ENCODE assay signal across 7 cellular contexts in the genomic region with DNA sequence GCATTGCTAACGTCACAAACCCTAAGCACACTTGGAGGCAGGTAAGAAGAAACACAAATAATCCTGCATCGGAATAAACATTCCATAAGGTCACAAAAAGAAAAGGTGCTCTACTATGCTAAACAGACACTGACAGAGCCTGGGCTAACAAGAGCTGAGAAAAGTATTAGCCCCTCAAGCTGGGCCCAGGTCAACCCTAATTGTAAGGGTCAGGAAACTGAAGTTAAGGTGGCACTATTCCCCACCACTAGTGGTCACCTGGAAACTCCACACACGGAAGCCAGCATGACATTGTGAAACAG. TPM values are rescaled to one million over a fixed set of nuclear protein-coding genes. Genes with fewer than 3 reads are reported as not detected.
DNase-seq lines count a peak whose midpoint lies in the region; ATAC-seq and TF ChIP-seq lines count a peak whose summit lies in the region.

No MANE protein-coding gene starts in this region.

- H3K4me3 Mint-ChIP-seq in HFFc6: peak overlapping the region; percentile 96
- H3K4me3 Mint-ChIP-seq in activated CD8-positive, alpha-beta T cell treated with anti-CD3 and anti-CD28 coated beads, Interleukin-2, amount 10 ng/mL, durations not matched to agents 7 days and 5 days: peak overlapping the region; percentile 92
- peak overlapping the region; percentile 87 to 91 for H3K4me3 Mint-ChIP-seq in stimulated activated naive B cell treated with anti-CD40 and anti-IgM and Interleukin-4, amounts not matched to agents 10 μg/mL and 1 μg/mL and 100 μg/mL, for 72 hours

- no peaks in the 10 kb centered on the region for H3K9me3 Mint-ChIP-seq in HFFc6
- H3K9me3 Mint-ChIP-seq in activated CD8-positive, alpha-beta T cell treated with anti-CD3 and anti-CD28 coated beads, Interleukin-2, amount 10 ng/mL, durations not matched to agents 7 days and 5 days (ENCODE audit: insufficient read depth): no peaks in the 10 kb centered on the region
- no peaks in the 10 kb centered on the region for H3K9me3 Mint-ChIP-seq in stimulated activated naive B cell treated with anti-CD40 and anti-IgM and Interleukin-4, amounts not matched to agents 10 μg/mL and 1 μg/mL and 100 μg/mL, for 72 hours

- POLR2A ChIA-PET in activated CD8-positive, alpha-beta T cell treated with anti-CD3 and anti-CD28 coated beads, Interleukin-2, amount 10 ng/mL, durations not matched to agents 7 days and 5 days (lab: Charles Lee): interaction anchor here (0.6 to 2.3 kb wide), 5 partner anchors 22 to 71 kb away, joined by 3 to 19 read pairs (median 4); a partner anchor contains a TSS

- ATAC-seq in activated CD8-positive, alpha-beta T cell treated with anti-CD3 and anti-CD28 coated beads, Interleukin-2, amount 10 ng/mL, durations not matched to agents 7 days and 5 days: no peak
- no peak for ATAC-seq in stimulated activated naive B cell treated with anti-CD40 and anti-IgM and Interleukin-4, amounts not matched to agents 10 μg/mL and 1 μg/mL and 100 μg/mL, for 72 hours (replicated peaks)
- ATAC-seq in GM21367 (IDR thresholded peaks at IDR 0.05; ENCODE audit: unreplicated experiment): no peak

- CTCF ChIA-PET in activated CD8-positive, alpha-beta T cell treated with anti-CD3 and anti-CD28 coated beads, Interleukin-2, amount 10 ng/mL, durations not matched to agents 7 days and 5 days (lab: Charles Lee): interaction anchor here (1.0 to 6.3 kb wide), 4 partner anchors 39 to 362 kb away, joined by 3 to 106 read pairs (median 6); a partner anchor contains a TSS

- DNase-seq in HFFc6 (no peak), COLO829 (ENCODE audit: low spot score) (no peak), AG08395 (ENCODE audit: low spot score) (no peak)
- DNase-seq in activated CD8-positive, alpha-beta T cell treated with anti-CD3 and anti-CD28 coated beads, Interleukin-2, amount 10 ng/mL, durations not matched to agents 7 days and 5 days: no peak
- no peak for DNase-seq in stimulated activated naive B cell treated with anti-CD40 and anti-IgM and Interleukin-4, amounts not matched to agents 10 μg/mL and 1 μg/mL and 100 μg/mL, for 72 hours

- no peak for TF ChIP-seq CTCF in HFFc6 (IDR thresholded peaks at IDR 0.05)

- peak overlapping the region; percentile 93 for H3K27ac Mint-ChIP-seq in HFFc6
- H3K27ac Mint-ChIP-seq in activated CD8-positive, alpha-beta T cell treated with anti-CD3 and anti-CD28 coated beads, Interleukin-2, amount 10 ng/mL, durations not matched to agents 7 days and 5 days: peak overlapping the region; percentile 75
- H3K27ac Mint-ChIP-seq in stimulated activated naive B cell treated with anti-CD40 and anti-IgM and Interleukin-4, amounts not matched to agents 10 μg/mL and 1 μg/mL and 100 μg/mL, for 72 hours: peak overlapping the region; percentile 75

- H3K9me3 ChIP-seq in iPS-18c (ENCODE audit: control insufficient read depth, insufficient read depth, low read length): peaks cover 2% of the 10 kb centered on the region

- peaks cover 73% of the 10 kb centered on the region for H3K4me1 Mint-ChIP-seq in HFFc6 (ENCODE audit: low read depth)
- H3K4me1 Mint-ChIP-seq in activated CD8-positive, alpha-beta T cell treated with anti-CD3 and anti-CD28 coated beads, Interleukin-2, amount 10 ng/mL, durations not matched to agents 7 days and 5 days (ENCODE audit: low read depth): peaks cover 73% of the 10 kb centered on the region
- peaks cover 47 to 70% of the 10 kb centered on the region in 2 donors for H3K4me1 Mint-ChIP-seq in stimulated activated naive B cell treated with anti-CD40 and anti-IgM and Interleukin-4, amounts not matched to agents 10 μg/mL and 1 μg/mL and 100 μg/mL, for 72 hours

- H3K36me3 Mint-ChIP-seq in HFFc6 (ENCODE audit: low read depth): peaks cover 4% of the 10 kb centered on the region; the same call in 1 of the 2 replicates
- peaks cover 25% of the 10 kb centered on the region for H3K36me3 Mint-ChIP-seq in activated CD8-positive, alpha-beta T cell treated with anti-CD3 and anti-CD28 coated beads, Interleukin-2, amount 10 ng/mL, durations not matched to agents 7 days and 5 days (ENCODE audit: low read depth)
- peaks cover 7 to 15% of the 10 kb centered on the region in 2 donors for H3K36me3 Mint-ChIP-seq in stimulated activated naive B cell treated with anti-CD40 and anti-IgM and Interleukin-4, amounts not matched to agents 10 μg/mL and 1 μg/mL and 100 μg/mL, for 72 hours

- H3K4me3 ChIP-seq in iPS-18c (ENCODE audit: insufficient read depth, low read depth, low read length): peak overlapping the region; percentile 90

- H3K27me3 Mint-ChIP-seq in HFFc6 (ENCODE audit: insufficient read depth): no peaks in the 10 kb centered on the region; the same call in 1 of the 2 replicates
- H3K27me3 Mint-ChIP-seq in activated CD8-positive, alpha-beta T cell treated with anti-CD3 and anti-CD28 coated beads, Interleukin-2, amount 10 ng/mL, durations not matched to agents 7 days and 5 days (ENCODE audit: low read depth): no peaks in the 10 kb centered on the region
- H3K27me3 Mint-ChIP-seq in stimulated activated naive B cell treated with anti-CD40 and anti-IgM and Interleukin-4, amounts not matched to agents 10 μg/mL and 1 μg/mL and 100 μg/mL, for 72 hours: no peaks in the 10 kb centered on the region

RNA-seq across cellular contexts. Expression of a gene that starts 1.3 kb away (rescaled TPM):
- total RNA-seq in HFFc6 (2021; fragmentation: NEBNext Ultra II Directional; extraction: Animal tissue kit (Norgen Biotek cat#: 25700)): 100 to 1,000 TPM; 241 to 290 (median 277) TPM
- 10 to 100 TPM; 54.9 to 55.2 TPM for total RNA-seq in activated CD8-positive, alpha-beta T cell treated with anti-CD3 and anti-CD28 coated beads, Interleukin-2, amount 10 ng/mL, durations not matched to agents 7 days and 5 days

RNA-seq across cellular contexts. Expression of a gene that starts 48.5 kb away (rescaled TPM):
- total RNA-seq in HFFc6 (2021; fragmentation: NEBNext Ultra II Directional; extraction: Animal tissue kit (Norgen Biotek cat#: 25700)): under 1 TPM in 3 of 6 experiments, not detected in 3; 0.19 to 0.45 (median 0.33) TPM
- 100 to 1,000 TPM; 503 to 530 TPM for total RNA-seq in activated CD8-positive, alpha-beta T cell treated with anti-CD3 and anti-CD28 coated beads, Interleukin-2, amount 10 ng/mL, durations not matched to agents 7 days and 5 days

RNA-seq across cellular contexts. Expression of a gene that starts 54.4 kb away (rescaled TPM):
- 100 to 1,000 TPM; 116 to 160 (median 147) TPM for total RNA-seq in HFFc6 (2021; fragmentation: NEBNext Ultra II Directional; extraction: Animal tissue kit (Norgen Biotek cat#: 25700))
- 100 to 1,000 TPM in 1 of 2 experiments, 10 to 100 TPM in 1; 98.8 to 102 TPM for total RNA-seq in activated CD8-positive, alpha-beta T cell treated with anti-CD3 and anti-CD28 coated beads, Interleukin-2, amount 10 ng/mL, durations not matched to agents 7 days and 5 days

Comparison
In these comparisons a context has a peak if more than half of its experiments do, and no peak if none do; other contexts are left out.
1. RNA of a gene that starts 1.3 kb away (total RNA-seq): 241 to 290 TPM in HFFc6; 54.9 to 55.2 TPM in activated CD8-positive, alpha-beta T cell treated with anti-CD3 and anti-CD28 coated beads, Interleukin-2, amount 10 ng/mL, durations not matched to agents 7 days and 5 days; every median in the first group is over 4 times any median in the second.
2. RNA of a gene that starts 48.5 kb away (total RNA-seq): 503 to 530 TPM in activated CD8-positive, alpha-beta T cell treated with anti-CD3 and anti-CD28 coated beads, Interleukin-2, amount 10 ng/mL, durations not matched to agents 7 days and 5 days; 0.19 to 0.45 TPM in HFFc6; every median in the first group is over 100 times any median in the second.
3. Peak in every context shown above with its lines, with median percentiles within 50 percentile points of each other: H3K27ac Mint-ChIP-seq and H3K4me3 Mint-ChIP-seq.